Comparison of ENCODE assay signal across 8 cellular contexts in genomic region chr1:80217377-80217986, GRCh38.
A peak's percentile ranks its signal among the peaks of the same experiment; 100 is the strongest.
DNase-seq lines count a peak whose midpoint lies in the region; ATAC-seq and TF ChIP-seq lines count a peak whose summit lies in the region.

No MANE protein-coding gene starts in this region.

- no peaks in the 10 kb centered on the region for H3K36me3 ChIP-seq in gastrocnemius medialis

- H3K27ac Mint-ChIP-seq in naive thymus-derived CD8-positive, alpha-beta T cell = no peak overlapping the region

- no peak for TF ChIP-seq POLR2A in gastrocnemius medialis (IDR thresholded peaks at IDR 0.05)

- no peak for ATAC-seq in naive thymus-derived CD8-positive, alpha-beta T cell
- ATAC-seq in HG03095 (IDR thresholded peaks at IDR 0.05; ENCODE audit: unreplicated experiment) = no peak
- no peak for ATAC-seq in gastrocnemius medialis

- no peaks in the 10 kb centered on the region for H3K27me3 Mint-ChIP-seq in naive thymus-derived CD8-positive, alpha-beta T cell

- H3K27ac ChIP-seq in gastrocnemius medialis = no peak overlapping the region

- H3K4me1 Mint-ChIP-seq in naive thymus-derived CD8-positive, alpha-beta T cell = no peaks in the 10 kb centered on the region

- DNase-seq in Daoy (ENCODE audit: low read depth) (peak; percentile 11), NCI-H1417 (lab: John Stamatoyannopoulos, UW) (peak; percentile 29 to 73 (median 36)), astrocyte of the hippocampus (ENCODE audit: low read depth, low spot score) (peak; percentile 72), left kidney (ENCODE audit: low read depth, low spot score) (peak; percentile 84), T-helper 1 cell (no peak), gastrocnemius medialis (no peak)
- DNase-seq in naive thymus-derived CD8-positive, alpha-beta T cell = no peak

- TF ChIP-seq CTCF in gastrocnemius medialis (IDR thresholded peaks at IDR 0.05 in 4 of 5, conservative IDR thresholded peaks at IDR 0.05 in 1 of 5) = no peak

- POLR2A ChIA-PET in naive thymus-derived CD8-positive, alpha-beta T cell (lab: Charles Lee) = no interaction called here

- H3K9me3 Mint-ChIP-seq in naive thymus-derived CD8-positive, alpha-beta T cell = peaks cover 0 to 7% (median 0%) of the 10 kb centered on the region in 9 donors

- no peak overlapping the region for H3K4me3 Mint-ChIP-seq in naive thymus-derived CD8-positive, alpha-beta T cell

- in situ Hi-C loops in gastrocnemius medialis (cut with MboI; ENCODE audit: low sequenced_read_pairs in 4 of 4) = no loop called here

- no peaks in the 10 kb centered on the region for H3K9me3 ChIP-seq in gastrocnemius medialis

- H3K36me3 Mint-ChIP-seq in naive thymus-derived CD8-positive, alpha-beta T cell = no peaks in the 10 kb centered on the region

- no peaks in the 10 kb centered on the region for H3K4me1 ChIP-seq in gastrocnemius medialis

- intact Hi-C loops in gastrocnemius medialis (cut with DNase I; ENCODE audit: low total_unique reads) = no loop called here

- H3K27me3 ChIP-seq in gastrocnemius medialis = no peaks in the 10 kb centered on the region

- no peak overlapping the region for H3K4me3 ChIP-seq in gastrocnemius medialis

Comparison
In these comparisons a context has a peak if more than half of its experiments do, and no peak if none do; other contexts are left out.
1. DNase-seq: peak in Daoy (single experiment), NCI-H1417 (3 of 3), astrocyte of the hippocampus (single experiment) and left kidney (single experiment); none in T-helper 1 cell (0 of 5), naive thymus-derived CD8-positive, alpha-beta T cell (0 of 10) and gastrocnemius medialis (0 of 2).